In the genomic region with DNA sequence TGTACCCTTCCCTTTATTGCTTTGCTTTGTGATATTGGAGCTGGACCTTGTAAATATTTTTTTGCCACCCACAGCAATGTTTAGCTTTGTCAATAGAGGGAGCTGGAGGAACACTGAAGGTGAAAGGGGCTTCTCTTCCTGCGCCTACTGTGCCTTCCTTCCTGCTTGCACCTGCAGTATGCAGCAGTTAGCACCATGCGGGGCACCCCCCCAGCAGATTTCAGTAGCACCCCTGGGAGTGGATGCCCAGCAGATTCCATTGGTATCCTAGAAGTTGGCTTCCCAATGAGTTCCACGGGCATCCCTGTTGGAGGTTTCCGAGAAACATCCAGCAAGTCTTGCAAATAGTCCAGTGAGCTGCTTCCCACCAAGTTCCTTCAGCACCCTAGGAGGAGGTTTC, we compare ENCODE assay signal across 8 cellular contexts. TPM values are rescaled to one million over a fixed set of nuclear protein-coding genes. Genes with fewer than 3 reads are reported as not detected.
DNase-seq lines count a peak whose midpoint lies in the region; ATAC-seq, FAIRE-seq and TF ChIP-seq lines count a peak whose summit lies in the region.

No MANE protein-coding gene starts in this region.

- peak; percentile 60 to 75 (median 73) for DNase-seq in CD4-positive, alpha-beta memory T cell
- DNase-seq in HT-29 (ENCODE audit: low spot score) (peak; percentile 78), SKM-1 treated with dmso at 0.1 percent for 144 hours (lab: John Stamatoyannopoulos, UW; ENCODE audit: unreplicated experiment) (peak; percentile 72), GM12878 (ENCODE audit: low read depth, low spot score) (no peak), left colon (peak; percentile 55 to 56), thoracic aorta (ENCODE audit: low spot score) (no peak)

- in situ Hi-C loops in GM12878 (cut with MboI) = no loop called here

- H3K4me2 ChIP-seq in GM12878 (ENCODE audit: control insufficient read depth, insufficient read depth) = no peak overlapping the region

- TF ChIP-seq EP300 in GM12878 (IDR thresholded peaks at IDR 0.05; ENCODE audit: borderline replicate concordance in 1 of 2, control insufficient read depth in 1 of 2, low read depth in 2 of 2, low read length in 2 of 2) = no peak

- no TSS peak for BruUV-seq in GM12878 (replicated peaks; lab: Mats Ljungman, UMichigan)

- peak; percentile 88 for TF ChIP-seq RAD21 in GM12878 (IDR thresholded peaks at IDR 0.05; ENCODE audit: insufficient read depth, low read depth, low read length)

- H3K4me3 ChIP-seq in CD4-positive, alpha-beta memory T cell (ENCODE audit: low read length in 2 of 2) = no peak overlapping the region
- H3K4me3 ChIP-seq in GM12878 (no peak overlapping the region), thoracic aorta (no peak overlapping the region)

- H2AFZ ChIP-seq in GM12878 (ENCODE audit: control insufficient read depth, low read depth, low read length) = no peak overlapping the region

- no peaks in the 10 kb centered on the region for H3K9me3 Mint-ChIP-seq in CD4-positive, alpha-beta memory T cell

- peak overlapping the region in 1 of 8 donors; percentile 42 for H3K4me3 Mint-ChIP-seq in CD4-positive, alpha-beta memory T cell

- no peak overlapping the region for H3K27ac ChIP-seq in CD4-positive, alpha-beta memory T cell (ENCODE audit: low read depth, low read length)
- H3K27ac ChIP-seq in GM12878 (ENCODE audit: control insufficient read depth, insufficient read depth) = no peak overlapping the region
- H3K27ac ChIP-seq in thoracic aorta = no peak overlapping the region

- no peaks in the 10 kb centered on the region for H3K36me3 ChIP-seq in CD4-positive, alpha-beta memory T cell (ENCODE audit: insufficient read depth, low read length)
- H3K36me3 ChIP-seq in GM12878 (ENCODE audit: control insufficient read depth in 2 of 2, insufficient read depth in 2 of 2, low read length in 1 of 2) (no peaks in the 10 kb centered on the region), thoracic aorta (no peaks in the 10 kb centered on the region)

- no peak overlapping the region for H3K9ac ChIP-seq in GM12878 (ENCODE audit: control insufficient read depth, insufficient read depth, low read length)

- H3K36me3 Mint-ChIP-seq in CD4-positive, alpha-beta memory T cell = no peaks in the 10 kb centered on the region

- TF ChIP-seq CTCF in GM12878 (IDR thresholded peaks at IDR 0.05 in 2 of 3, conservative IDR thresholded peaks at IDR 0.05 in 1 of 3; ENCODE audit: control insufficient read depth in 2 of 3, extremely low read depth in 1 of 3, insufficient read depth in 1 of 3, low read depth in 3 of 3, low read length in 3 of 3) (peak; percentile 66 to 80 (median 79)), thoracic aorta (IDR thresholded peaks at IDR 0.05) (peak; percentile 66)

- H3K27me3 Mint-ChIP-seq in CD4-positive, alpha-beta memory T cell = peaks cover 0 to 3% of the 10 kb centered on the region in 2 donors

- peak overlapping the region in 2 of 7 donors; percentile 65 to 68 for H3K27ac Mint-ChIP-seq in CD4-positive, alpha-beta memory T cell

- RAD21 ChIA-PET in GM12878 (lab: Charles Lee; ENCODE audit: unreplicated experiment) = interaction anchor here (0.8 to 1.9 kb wide), 6 partner anchors 16 to 380 kb away, joined by 3 to 26 read pairs (median 3); a partner anchor contains a TSS

- H3K4me1 ChIP-seq in CD4-positive, alpha-beta memory T cell (ENCODE audit: insufficient read depth, low read length) = peaks cover 9% of the 10 kb centered on the region
- no peaks in the 10 kb centered on the region for H3K4me1 ChIP-seq in GM12878 (ENCODE audit: control insufficient read depth, insufficient read depth, low read length)
- peaks cover 0 to 5% of the 10 kb centered on the region in 2 donors for H3K4me1 ChIP-seq in thoracic aorta (ENCODE audit: control insufficient read depth in 1 of 2, low read depth in 2 of 2)

- no peaks in the 10 kb centered on the region for H3K27me3 ChIP-seq in CD4-positive, alpha-beta memory T cell (ENCODE audit: insufficient read depth, low read length)
- H3K27me3 ChIP-seq in GM12878 (replicated peaks in 1 of 2; ENCODE audit: control insufficient read depth in 2 of 2, insufficient read depth in 2 of 2, low read length in 1 of 2) (0 out of 4 replicates have a peak, but pooled peaks cover 2 to 5% of the 10 kb centered on the region in 2 experiments), thoracic aorta (replicated peaks; ENCODE audit: insufficient read depth) (no peaks in the 10 kb centered on the region)

- no peaks in the 10 kb centered on the region for H4K20me1 ChIP-seq in GM12878 (ENCODE audit: control insufficient read depth, insufficient read depth)

- intact Hi-C loops in CD4-positive, alpha-beta memory T cell (cut with micrococcal nuclease) = loop anchor here (2.0 to 5.0 kb wide), 2 partner anchors 36 to 217 kb away; no protein-coding TSS in a partner anchor
- intact Hi-C loops in GM12878 (cut with micrococcal nuclease; ENCODE audit: unreplicated experiment) = loop anchor here (2.0 kb wide), 1 partner anchor 33 kb away; no protein-coding TSS in a partner anchor
- intact Hi-C loops in left colon (cut with DNase I, micrococcal nuclease) = loop anchor here in 1 of 2 donors (5.0 kb wide), 1 partner anchor 34 kb away; no protein-coding TSS in a partner anchor

- no peak for FAIRE-seq in GM12878 (lab: Jason Lieb, UNC)

- H3K79me2 ChIP-seq in GM12878 (ENCODE audit: control insufficient read depth, insufficient read depth, low read length) = no peaks in the 10 kb centered on the region

- POLR2A ChIA-PET in CD4-positive, alpha-beta memory T cell (lab: Charles Lee; ENCODE audit: partially characterized antibody) = interaction anchor here (0.7 to 2.1 kb wide), 18 partner anchors 11 to 205 kb away, joined by 3 to 25 read pairs (median 4); a partner anchor contains a TSS
- POLR2A ChIA-PET in GM12878 (lab: Charles Lee) = no interaction called here

- CTCF ChIA-PET in CD4-positive, alpha-beta memory T cell (lab: Charles Lee; ENCODE audit: partially characterized antibody) = interaction anchor here (0.6 to 10.8 kb wide), 39 partner anchors 9 to 491 kb away, joined by 3 to 270 read pairs (median 5); a partner anchor contains a TSS
- CTCF ChIA-PET in GM12878 (lab: Yijun Ruan, JAX) = interaction anchor here (0.6 to 7.0 kb wide), 21 partner anchors 9 to 491 kb away, joined by 3 to 104 read pairs (median 5); a partner anchor contains a TSS

- no peaks in the 10 kb centered on the region for H3K9me3 ChIP-seq in CD4-positive, alpha-beta memory T cell (ENCODE audit: control insufficient read depth in 1 of 2, low read length in 2 of 2)
- no peaks in the 10 kb centered on the region for H3K9me3 ChIP-seq in GM12878 (replicated peaks; ENCODE audit: control insufficient read depth, insufficient read depth, low read length)
- no peaks in the 10 kb centered on the region for H3K9me3 ChIP-seq in thoracic aorta

- SMC1A ChIA-PET in GM12878 (lab: Charles Lee; ENCODE audit: uncharacterized antibody, unreplicated experiment) = interaction anchor here (0.8 to 5.0 kb wide), 9 partner anchors 8 to 59 kb away, joined by 3 to 70 read pairs (median 4); a partner anchor contains a TSS

- no peak for TF ChIP-seq POLR2A in GM12878 (IDR thresholded peaks at IDR 0.05; ENCODE audit: low read depth, low read length)

- ATAC-seq in GM12878 = peak; percentile 84
- ATAC-seq in left colon = peak; percentile 76
- peak; percentile 45 for ATAC-seq in thoracic aorta (ENCODE audit: insufficient number of reproducible peaks, low FRiP score, low read depth)
- no peak for ATAC-seq in HG03378 (IDR thresholded peaks at IDR 0.05; ENCODE audit: unreplicated experiment)
- no peak for ATAC-seq in HG03045 (IDR thresholded peaks at IDR 0.05; ENCODE audit: unreplicated experiment)

- peaks cover 8 to 26% (median 13%) of the 10 kb centered on the region in 4 donors for H3K4me1 Mint-ChIP-seq in CD4-positive, alpha-beta memory T cell

- 33% methylated on average over 4 of the region's 4 CpGs for WGBS in GM12878 (ENCODE audit: insufficient coverage, insufficient replicate concordance, low lambda C conversion rate, missing lambda C conversion rate)

RNA-seq across cellular contexts. Expression of a gene that starts 25.6 kb away (rescaled TPM):
- total RNA-seq in CD4-positive, alpha-beta memory T cell = 100 to 1,000 TPM; 218 to 231 TPM
- polyA plus RNA-seq in CD4-positive, alpha-beta memory T cell = 1,000 to 10,000 TPM in 1 of 2 donors, 100 to 1,000 TPM in 1; 855 to 1,427 TPM
- 279 and 305 TPM in 2 replicates for total RNA-seq in HT-29 (2014; rRNA removed; shearing (Covaris generic))
- not detected in 2 replicates for total RNA-seq in GM12878 (2013; cell fraction: nucleolus; rRNA removed)
- 0.56 TPM in 1 of 2 replicates, not detected in the other for total RNA-seq in GM12878 (2014; rRNA removed)
- not detected in 2 replicates for total RNA-seq in GM12878 (2014; rRNA removed; fragmentation: Illumina TruSeq; extraction: Trizol)
- 1.6 and 2.8 TPM in 2 replicates for total RNA-seq in GM12878 (2021)
- 6.1 TPM for polyA plus RNA-seq in GM12878 (2011; ENCODE audit: low read depth)
- 0.16 and 0.20 TPM in 2 replicates for polyA plus RNA-seq in GM12878 (2011; rRNA removed)
- 0.12 and 0.28 TPM in 2 replicates for polyA plus RNA-seq in GM12878 (2011; cell fraction: cytosol; rRNA removed)
- polyA plus RNA-seq in GM12878 (2011; cell fraction: nucleus; rRNA removed) = not detected in 2 replicates
- 3.3 and 3.5 TPM in 2 replicates for polyA plus RNA-seq in GM12878 (2012)
- not detected in 2 replicates for polyA plus RNA-seq in GM12878 (2014; fragmentation: Illumina TruSeq; extraction: Trizol)
- polyA plus RNA-seq in GM12878 (2014; fragmentation: Nextera tagmentation; extraction: Ambion mirVana) = under 1 TPM; 0.18 to 0.50 TPM
- 0.65 TPM in 1 of 2 replicates, not detected in the other for polyA plus RNA-seq in GM12878 (2014; rRNA removed)
- polyA plus RNA-seq in GM12878 (2016; fragmentation: Nextera tagmentation; extraction: Ambion mirVana) = 1 to 10 TPM; 1.6 to 2.1 TPM
- polyA minus RNA-seq in GM12878 (2011; rRNA and poly(A)+ RNA removed) = not detected in 2 replicates
- polyA minus RNA-seq in GM12878 (2011; cell fraction: cytosol; rRNA and poly(A)+ RNA removed) = 3.8 and 4.9 TPM in 2 replicates
- polyA minus RNA-seq in GM12878 (2011; cell fraction: nucleus; rRNA and poly(A)+ RNA removed) = 0.24 and 0.96 TPM in 2 replicates
- 1,000 to 10,000 TPM; 1,029 to 1,322 TPM for total RNA-seq in left colon
- 100 to 1,000 TPM in 1 of 2 donors, 10 to 100 TPM in 1; 47.0 to 107 TPM for total RNA-seq in thoracic aorta

RNA-seq across cellular contexts. Expression of a gene that starts 58.7 kb away (rescaled TPM):
- total RNA-seq in CD4-positive, alpha-beta memory T cell = 100 to 1,000 TPM; 105 to 106 TPM
- 100 to 1,000 TPM; 113 to 122 TPM for polyA plus RNA-seq in CD4-positive, alpha-beta memory T cell
- 12.2 and 14.8 TPM in 2 replicates for total RNA-seq in HT-29 (2014; rRNA removed; shearing (Covaris generic))
- total RNA-seq in GM12878 (2013; cell fraction: nucleolus; rRNA removed) = 17.5 and 19.0 TPM in 2 replicates
- total RNA-seq in GM12878 (2014; rRNA removed) (13.2 and 14.1 TPM in 2 replicates), GM12878 (2014; rRNA removed; fragmentation: Illumina TruSeq; extraction: Trizol) (16.7 and 17.1 TPM in 2 replicates), GM12878 (2021) (11.7 and 13.2 TPM in 2 replicates), left colon (10 to 100 TPM in 1 of 2 donors, 1 to 10 TPM in 1; 7.3 to 11.0 TPM), thoracic aorta (10 to 100 TPM in 1 of 2 donors, 1 to 10 TPM in 1; 7.7 to 23.3 TPM)
- 7.3 TPM for polyA plus RNA-seq in GM12878 (2011; ENCODE audit: low read depth)
- polyA plus RNA-seq in GM12878 (2011; rRNA removed) (18.6 and 21.9 TPM in 2 replicates), GM12878 (2014; fragmentation: Illumina TruSeq; extraction: Trizol) (26.0 and 26.8 TPM in 2 replicates), GM12878 (2014; fragmentation: Nextera tagmentation; extraction: Ambion mirVana) (1 to 10 TPM; 3.4 to 7.2 TPM), GM12878 (2014; rRNA removed) (22.6 and 30.8 TPM in 2 replicates), GM12878 (2016; fragmentation: Nextera tagmentation; extraction: Ambion mirVana) (10 to 100 TPM; 21.9 to 25.4 TPM)
- 11.2 TPM in 2 replicates for polyA plus RNA-seq in GM12878 (2011; cell fraction: cytosol; rRNA removed)
- 7.2 and 10.5 TPM in 2 replicates for polyA plus RNA-seq in GM12878 (2011; cell fraction: nucleus; rRNA removed)
- polyA plus RNA-seq in GM12878 (2012) = 8.5 and 10.9 TPM in 2 replicates
- 7.5 and 9.0 TPM in 2 replicates for polyA minus RNA-seq in GM12878 (2011; rRNA and poly(A)+ RNA removed)
- polyA minus RNA-seq in GM12878 (2011; cell fraction: cytosol; rRNA and poly(A)+ RNA removed) = 1.7 and 2.3 TPM in 2 replicates
- polyA minus RNA-seq in GM12878 (2011; cell fraction: nucleus; rRNA and poly(A)+ RNA removed) = 3.1 and 4.3 TPM in 2 replicates

Comparison
In these comparisons a context has a peak if more than half of its experiments do, and no peak if none do; other contexts are left out.
1. DNase-seq: peak in CD4-positive, alpha-beta memory T cell (5 of 5), HT-29 (single experiment), SKM-1 treated with dmso at 0.1 percent for 144 hours (single experiment) and left colon (2 of 2); none in GM12878 (single experiment) and thoracic aorta (single experiment).
2. ATAC-seq: peak in GM12878 (single experiment), left colon (single experiment) and thoracic aorta (single experiment); none in HG03378 (single experiment) and HG03045 (single experiment).
3. RNA of a gene that starts 25.6 kb away (total RNA-seq): 1,029 to 1,322 TPM in left colon, 279 to 305 TPM in HT-29, 218 to 231 TPM in CD4-positive, alpha-beta memory T cell and 47.0 to 107 TPM in thoracic aorta; 0.56 to 2.8 TPM in GM12878; every median in the first group is over 10 times any median in the second.